ENCODE assay signal across 7 cellular contexts in genomic region chr7:128841961-128842673, GRCh38. TPM values are rescaled to one million over a fixed set of nuclear protein-coding genes. Genes with fewer than 3 reads are reported as not detected.
A peak's percentile ranks its signal among the peaks of the same experiment; 100 is the strongest.
DNase-seq lines count a peak whose midpoint lies in the region; ATAC-seq and TF ChIP-seq lines count a peak whose summit lies in the region.

No MANE protein-coding gene starts in this region.

- H2AFZ ChIP-seq in smooth muscle cell (ENCODE audit: low read depth): no peak overlapping the region

- H3K4me1 ChIP-seq in smooth muscle cell (ENCODE audit: low read depth): no peaks in the 10 kb centered on the region

- no peaks in the 10 kb centered on the region for H3F3A ChIP-seq in smooth muscle cell (ENCODE audit: low read depth)

- H3K4me3 ChIP-seq in smooth muscle cell: no peak overlapping the region

- no peak overlapping the region for H3K4me2 ChIP-seq in smooth muscle cell

- peak; percentile 84 for DNase-seq in GM19238 (ENCODE audit: insufficient read length, low spot score)
- peak; percentile 55 for DNase-seq in OCI-M1 (lab: John Stamatoyannopoulos, UW)
- DNase-seq in activated T-helper 9 cell treated with anti-CD3 and anti-CD28 coated beads, Interleukin-2, amount 50 U/mL, for 16 hours (ENCODE audit: low read depth): peak; percentile 39
- peak; percentile 83 for DNase-seq in cardiac septum (ENCODE audit: low spot score)
- no peak for DNase-seq in smooth muscle cell (lab: John Stamatoyannopoulos, UW; ENCODE audit: unreplicated experiment)

- peaks cover 61% of the 10 kb centered on the region for H4K20me1 ChIP-seq in smooth muscle cell (ENCODE audit: low read depth)

- TF ChIP-seq CTCF in smooth muscle cell (IDR thresholded peaks at IDR 0.05; ENCODE audit: borderline replicate concordance, insufficient read depth, poor library complexity, severe bottlenecking): peak; percentile 73

- intact Hi-C loops in cardiac septum (cut with DNase I): no loop called here

- no peaks in the 10 kb centered on the region for H3K79me2 ChIP-seq in smooth muscle cell (ENCODE audit: low read depth)

- 71% methylated on average over 27 of the region's 35 CpGs for WGBS in smooth muscle cell (ENCODE audit: low lambda C conversion rate)

- H3K9me3 ChIP-seq in smooth muscle cell (replicated peaks; ENCODE audit: low read depth): no peaks in the 10 kb centered on the region

- H3K27ac ChIP-seq in smooth muscle cell (ENCODE audit: low read depth): no peak overlapping the region

- no peak overlapping the region for H3K9ac ChIP-seq in smooth muscle cell (ENCODE audit: low read depth)

- H3K36me3 ChIP-seq in smooth muscle cell (ENCODE audit: low read depth): no peaks in the 10 kb centered on the region

- ATAC-seq in HG03378 (IDR thresholded peaks at IDR 0.05; ENCODE audit: unreplicated experiment) (no peak), HG03432 (IDR thresholded peaks at IDR 0.05; ENCODE audit: unreplicated experiment) (no peak)

- H3K27me3 ChIP-seq in smooth muscle cell (ENCODE audit: low read depth): no peaks in the 10 kb centered on the region

RNA-seq across cellular contexts. Expression of gene FLNC, which starts 11.9 kb away (rescaled TPM):
- total RNA-seq in cardiac septum (1,261 TPM), smooth muscle cell (26.9 and 34.2 TPM in 2 replicates)
- 31.7 and 38.6 TPM in 2 replicates for polyA plus RNA-seq in smooth muscle cell

RNA-seq across cellular contexts. Expression of gene ATP6V1F, which starts 20.5 kb away (rescaled TPM):
- total RNA-seq in cardiac septum (80.0 TPM), smooth muscle cell (131 TPM in 2 replicates)
- 317 and 325 TPM in 2 replicates for polyA plus RNA-seq in smooth muscle cell

RNA-seq across cellular contexts. Expression of gene CCDC136, which starts 50.3 kb away (rescaled TPM):
- total RNA-seq in cardiac septum: 14.5 TPM
- total RNA-seq in smooth muscle cell: 2.7 and 3.2 TPM in 2 replicates
- 3.1 and 4.7 TPM in 2 replicates for polyA plus RNA-seq in smooth muscle cell

Comparison
In these comparisons a context has a peak if more than half of its experiments do, and no peak if none do; other contexts are left out.
1. RNA of gene FLNC, which starts 11.9 kb away (total RNA-seq): 1,261 TPM in cardiac septum (single experiment); 26.9 to 34.2 TPM in smooth muscle cell; every median in the first group is over 10 times any median in the second.